8 cellular contexts compared by ENCODE assay signal in genomic region chr18:7567487-7568425, GRCh38. TPM values are rescaled to one million over a fixed set of nuclear protein-coding genes. Genes with fewer than 3 reads are reported as not detected.
DNase-seq lines count a peak whose midpoint lies in the region; ATAC-seq and TF ChIP-seq lines count a peak whose summit lies in the region.

No MANE protein-coding gene starts in this region.

- peak; percentile 41 for DNase-seq in AG08395 (ENCODE audit: low spot score)
- DNase-seq in NCI-H510A treated with DMSO at 0.1 percent for 48 hours (lab: John Stamatoyannopoulos, UW) = peak; percentile 15
- DNase-seq in chondrocyte (ENCODE audit: low spot score) = peak; percentile 86
- DNase-seq in immature natural killer cell = peak; percentile 11 to 34 (median 28)
- peak; percentile 53 for DNase-seq in smooth muscle cell (lab: John Stamatoyannopoulos, UW; ENCODE audit: unreplicated experiment)
- DNase-seq in medulla oblongata (ENCODE audit: extremely low spot score) = no peak

- H3K27ac Mint-ChIP-seq in chondrocyte (ENCODE audit: unreplicated experiment) = no peak overlapping the region
- no peak overlapping the region for H3K27ac Mint-ChIP-seq in immature natural killer cell

- TF ChIP-seq CTCF in chondrocyte (IDR thresholded peaks at IDR 0.05) = no peak
- no peak for TF ChIP-seq CTCF in smooth muscle cell (IDR thresholded peaks at IDR 0.05; ENCODE audit: borderline replicate concordance, insufficient read depth, poor library complexity, severe bottlenecking)

- ATAC-seq in GM18517 (IDR thresholded peaks at IDR 0.05; ENCODE audit: unreplicated experiment) (peak; percentile 10), HG03097 (IDR thresholded peaks at IDR 0.05; ENCODE audit: low FRiP score, unreplicated experiment) (no peak)

- H3K27ac ChIP-seq in smooth muscle cell (ENCODE audit: low read depth) = peak overlapping the region; percentile 67

- H3K4me2 ChIP-seq in smooth muscle cell = peak overlapping the region; percentile 93

- H3K4me3 ChIP-seq in smooth muscle cell = peak overlapping the region; percentile 96

- no peaks in the 10 kb centered on the region for H3K27me3 Mint-ChIP-seq in chondrocyte (ENCODE audit: low read depth)
- H3K27me3 Mint-ChIP-seq in immature natural killer cell (ENCODE audit: low read depth in 3 of 3) = peaks cover 12 to 22% (median 14%) of the 10 kb centered on the region in 3 donors

- no peaks in the 10 kb centered on the region for H3F3A ChIP-seq in smooth muscle cell (ENCODE audit: low read depth)

- peak overlapping the region; percentile 74 for H3K9ac ChIP-seq in smooth muscle cell (ENCODE audit: low read depth)

- peak overlapping the region; percentile 54 for H2AFZ ChIP-seq in smooth muscle cell (ENCODE audit: low read depth)

- peaks cover 9% of the 10 kb centered on the region for H3K9me3 Mint-ChIP-seq in chondrocyte (ENCODE audit: low read depth)
- H3K9me3 Mint-ChIP-seq in immature natural killer cell = peaks cover 0 to 7% (median 0%) of the 10 kb centered on the region in 6 donors

- under 1% methylated on average over 75 of the region's 107 CpGs for WGBS in smooth muscle cell (ENCODE audit: low lambda C conversion rate)

- H3K36me3 Mint-ChIP-seq in chondrocyte (ENCODE audit: low read depth) = peaks cover 3% of the 10 kb centered on the region
- no peaks in the 10 kb centered on the region for H3K36me3 Mint-ChIP-seq in immature natural killer cell

- H3K4me1 Mint-ChIP-seq in chondrocyte (ENCODE audit: low read depth) (peaks cover 42% of the 10 kb centered on the region), immature natural killer cell (peaks cover 12 to 27% of the 10 kb centered on the region in 2 donors)

- H3K4me3 Mint-ChIP-seq in chondrocyte (ENCODE audit: unreplicated experiment) (peak overlapping the region; percentile 70), immature natural killer cell (peak overlapping the region in 2 of 5 donors; percentile 38 to 61)

- peaks cover 30% of the 10 kb centered on the region for H4K20me1 ChIP-seq in smooth muscle cell (ENCODE audit: low read depth)

- H3K27me3 ChIP-seq in smooth muscle cell (ENCODE audit: low read depth) = no peaks in the 10 kb centered on the region

- peaks cover 50% of the 10 kb centered on the region for H3K79me2 ChIP-seq in smooth muscle cell (ENCODE audit: low read depth)

- peaks cover 19% of the 10 kb centered on the region for H3K4me1 ChIP-seq in smooth muscle cell (ENCODE audit: low read depth)

- H3K36me3 ChIP-seq in smooth muscle cell (ENCODE audit: low read depth) = no peaks in the 10 kb centered on the region

- H3K9me3 ChIP-seq in smooth muscle cell (replicated peaks; ENCODE audit: low read depth) = no peaks in the 10 kb centered on the region

RNA-seq across cellular contexts. Expression of gene PTPRM, which starts 0.6 kb away (rescaled TPM):
- total RNA-seq in chondrocyte (116 to 142 TPM (median 131 TPM) in 3 replicates), smooth muscle cell (87.9 and 115 TPM in 2 replicates)
- polyA plus RNA-seq in immature natural killer cell (1 to 10 TPM; 1.3 to 9.7 (median 3.2) TPM), smooth muscle cell (57.5 and 63.0 TPM in 2 replicates)
